ENCODE assay signal across 18 cellular contexts in the genomic region with DNA sequence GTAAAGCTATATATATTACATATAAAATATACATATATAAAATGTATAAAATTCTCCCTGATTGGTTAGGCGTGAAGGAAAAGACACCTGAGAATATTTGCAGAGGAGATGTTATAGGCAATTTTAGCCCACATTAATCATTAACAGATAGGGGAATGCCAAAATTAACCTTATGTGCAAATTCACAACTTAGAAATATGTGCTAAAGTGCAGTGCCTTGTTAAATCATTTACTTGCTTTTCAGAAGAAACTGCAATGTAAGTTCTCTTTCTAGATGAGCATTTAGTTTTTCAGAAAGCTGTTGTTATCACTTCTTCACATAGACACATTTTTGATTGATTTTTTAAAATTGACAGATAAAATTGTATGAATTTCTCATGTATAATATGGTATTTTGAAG.
DNase-seq lines count a peak whose midpoint lies in the region; ATAC-seq lines count a peak whose summit lies in the region.
"Had no signal": no experiment of that assay in that cellular context is flagged by ENCODE, and none has a peak within 500 bp of the region (broad histone marks: within the 10 kb centered on the region; RNA-seq: fewer than 3 reads in every experiment).

No MANE protein-coding gene starts in this region.

- peak; percentile 42 for ATAC-seq in GM18511 (IDR thresholded peaks at IDR 0.05; ENCODE audit: unreplicated experiment)
- ATAC-seq in GM21390 (IDR thresholded peaks at IDR 0.05; ENCODE audit: unreplicated experiment): peak; percentile 30
- peak; percentile 43 for ATAC-seq in HG03378 (IDR thresholded peaks at IDR 0.05; ENCODE audit: unreplicated experiment)
- no peak for ATAC-seq in GM21526 (IDR thresholded peaks at IDR 0.05; ENCODE audit: low FRiP score, unreplicated experiment)
- ATAC-seq: activated T-helper 17 cell treated with anti-CD3 and anti-CD28 coated beads, Interleukin-2, amount 50 U/mL, for 72 hours had no signal

- DNase-seq in left kidney (ENCODE audit: low read depth, low spot score): peak; percentile 0
- no peak for DNase-seq in activated effector memory CD4-positive, alpha-beta T cell treated with Interleukin-2 at 50 U/mL for 16 hours
- no peak for DNase-seq in NOMO-1 (lab: John Stamatoyannopoulos, UW; ENCODE audit: unreplicated experiment in 2 of 2)
- no peak for DNase-seq in hepatic stellate cell (ENCODE audit: low spot score)
- DNase-seq: brain microvascular endothelial cell; DMS79 treated with DMSO at 0.1 percent for 48 hours; effector memory CD4-positive, alpha-beta T cell; H9; MG63; NCI-H2171 treated with DMSO at 0.1 percent for 48 hours; retina; stimulated activated CD4-positive, alpha-beta T cell treated with anti-CD3 and anti-CD28 coated beads, Interleukin-4, amount 100 ng/mL, for 24 hours; stimulated activated naive CD4-positive, alpha-beta T cell treated with Interleukin-2 at 50 U/mL for 16 hours had no signal
